Comparison of ENCODE assay signal across 1 cellular context in genomic region chr15:29134239-29134638, GRCh38.
TF ChIP-seq lines count a peak whose summit lies in the region.

No MANE protein-coding gene starts in this region.

TF ChIP-seq in SK-N-SH treated with all-trans-retinoic acid at 6 μM for 48 hours, 23 proteins besides CTCF, POLR2A, EP300 and RAD21 (continued from another document):
- TF ChIP-seq ISL1 (CRISPR knock-in tag; IDR thresholded peaks at IDR 0.05), result no peak
- TF ChIP-seq POU6F1 (CRISPR knock-in tag; IDR thresholded peaks at IDR 0.05; ENCODE audit: borderline replicate concordance, low read depth), result no peak
- TF ChIP-seq GLIS3 (CRISPR knock-in tag; IDR thresholded peaks at IDR 0.05), result no peak
